In the genomic region with DNA sequence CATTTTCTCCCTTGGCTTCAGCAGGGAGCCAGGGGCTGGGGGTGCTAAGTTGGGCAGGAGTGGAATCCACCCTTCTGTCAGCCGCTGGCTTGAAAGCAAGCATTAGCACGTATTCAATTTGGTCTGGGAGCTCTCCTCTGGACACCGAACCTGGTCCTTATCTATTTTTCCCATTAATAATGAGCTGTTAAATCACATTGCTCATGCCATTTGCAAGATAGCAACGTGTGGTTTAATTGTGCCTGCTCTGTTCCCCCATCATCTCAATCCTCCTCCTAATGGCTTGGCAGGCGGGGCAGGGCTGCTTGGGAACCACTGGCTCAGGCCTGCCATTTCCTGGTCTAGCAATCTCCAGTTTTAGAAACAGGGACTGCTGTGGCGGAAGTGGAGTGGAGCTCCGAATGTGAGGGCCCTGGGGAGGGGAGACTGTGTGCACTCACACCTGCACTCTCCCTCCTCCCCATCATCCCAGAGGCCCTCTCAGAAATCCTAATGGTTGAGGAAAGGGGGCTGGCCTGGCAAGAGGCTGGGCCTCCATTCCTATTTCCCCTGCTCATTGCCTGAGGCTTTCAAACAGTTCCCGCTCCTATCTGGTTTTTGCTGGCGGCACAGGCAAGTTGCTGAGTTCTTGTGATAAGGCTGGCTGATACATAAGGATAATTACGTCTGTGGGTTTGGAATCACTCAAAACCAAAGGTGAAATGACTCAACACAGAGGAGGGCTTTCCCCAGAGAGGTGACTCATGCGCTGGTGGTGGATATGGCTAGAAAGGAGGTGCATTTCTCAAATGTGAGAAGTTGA, we compare ENCODE assay signal across 1 cellular context.
A peak's percentile ranks its signal among the peaks of the same experiment; 100 is the strongest.
TF ChIP-seq lines count a peak whose summit lies in the region.

No MANE protein-coding gene starts in this region.

TF ChIP-seq in K562, 482 proteins besides CTCF, POLR2A, EP300 and RAD21 (continued from another document and continues in another):
- TF ChIP-seq, protein P1, sequence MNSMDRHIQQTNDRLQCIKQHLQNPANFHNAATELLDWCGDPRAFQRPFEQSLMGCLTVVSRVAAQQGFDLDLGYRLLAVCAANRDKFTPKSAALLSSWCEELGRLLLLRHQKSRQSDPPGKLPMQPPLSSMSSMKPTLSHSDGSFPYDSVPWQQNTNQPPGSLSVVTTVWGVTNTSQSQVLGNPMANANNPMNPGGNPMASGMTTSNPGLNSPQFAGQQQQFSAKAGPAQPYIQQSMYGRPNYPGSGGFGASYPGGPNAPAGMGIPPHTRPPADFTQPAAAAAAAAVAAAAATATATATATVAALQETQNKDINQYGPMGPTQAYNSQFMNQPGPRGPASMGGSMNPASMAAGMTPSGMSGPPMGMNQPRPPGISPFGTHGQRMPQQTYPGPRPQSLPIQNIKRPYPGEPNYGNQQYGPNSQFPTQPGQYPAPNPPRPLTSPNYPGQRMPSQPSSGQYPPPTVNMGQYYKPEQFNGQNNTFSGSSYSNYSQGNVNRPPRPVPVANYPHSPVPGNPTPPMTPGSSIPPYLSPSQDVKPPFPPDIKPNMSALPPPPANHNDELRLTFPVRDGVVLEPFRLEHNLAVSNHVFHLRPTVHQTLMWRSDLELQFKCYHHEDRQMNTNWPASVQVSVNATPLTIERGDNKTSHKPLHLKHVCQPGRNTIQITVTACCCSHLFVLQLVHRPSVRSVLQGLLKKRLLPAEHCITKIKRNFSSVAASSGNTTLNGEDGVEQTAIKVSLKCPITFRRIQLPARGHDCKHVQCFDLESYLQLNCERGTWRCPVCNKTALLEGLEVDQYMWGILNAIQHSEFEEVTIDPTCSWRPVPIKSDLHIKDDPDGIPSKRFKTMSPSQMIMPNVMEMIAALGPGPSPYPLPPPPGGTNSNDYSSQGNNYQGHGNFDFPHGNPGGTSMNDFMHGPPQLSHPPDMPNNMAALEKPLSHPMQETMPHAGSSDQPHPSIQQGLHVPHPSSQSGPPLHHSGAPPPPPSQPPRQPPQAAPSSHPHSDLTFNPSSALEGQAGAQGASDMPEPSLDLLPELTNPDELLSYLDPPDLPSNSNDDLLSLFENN (IDR thresholded peaks at IDR 0.05; ENCODE audit: low read depth in 2 of 2, low read length in 2 of 2) = peak in 1 of 2 experiments; percentile 92; a peak in 2 of 4 replicates
- TF ChIP-seq FIP1L1 (IDR thresholded peaks at IDR 0.05; ENCODE audit: low read depth, low read length, poor library complexity, severe bottlenecking) (no peak), ZNF778 (CRISPR knock-in tag; IDR thresholded peaks at IDR 0.05) (no peak), MAFF (IDR thresholded peaks at IDR 0.05; ENCODE audit: low read length) (peak; percentile 46; the same call in 1 of the 2 replicates), ARID1B (IDR thresholded peaks at IDR 0.05) (peak; percentile 99), IFI16 (CRISPR knock-in tag; IDR thresholded peaks at IDR 0.05) (no peak), ETV6 (IDR thresholded peaks at IDR 0.05; ENCODE audit: borderline replicate concordance in 1 of 2, low read depth in 2 of 2, low read length in 1 of 2) (peak in 1 of 2 experiments; percentile 52; a peak in 1 of 4 replicates), ETV6 (CRISPR knock-in tag; IDR thresholded peaks at IDR 0.05; ENCODE audit: borderline replicate concordance) (no peak), IRF2 (CRISPR knock-in tag; IDR thresholded peaks at IDR 0.05) (no peak), NR4A1 (CRISPR knock-in tag; IDR thresholded peaks at IDR 0.05) (no peak), NR4A1 (tag; IDR thresholded peaks at IDR 0.05) (no peak), PHB2 (IDR thresholded peaks at IDR 0.05; ENCODE audit: low read depth) (peak; percentile 88), ZFX (CRISPR knock-in tag; IDR thresholded peaks at IDR 0.05) (peak; percentile 73), FOXA3 (CRISPR knock-in tag; conservative IDR thresholded peaks at IDR 0.05 in 1 of 2, IDR thresholded peaks at IDR 0.05 in 1 of 2) (no peak), TAL1 (IDR thresholded peaks at IDR 0.05) (peak; percentile 97), ZNF175 (CRISPR knock-in tag; IDR thresholded peaks at IDR 0.05; ENCODE audit: low read depth) (peak; percentile 48; the same call in 1 of the 2 replicates), HIVEP1 (CRISPR knock-in tag; IDR thresholded peaks at IDR 0.05) (0 out of 2 replicates have a peak, but pooled peaks have one; percentile 35), GABPB1 (CRISPR knock-in tag; IDR thresholded peaks at IDR 0.05) (peak; percentile 78), MTA3 (IDR thresholded peaks at IDR 0.05; ENCODE audit: borderline replicate concordance) (peak; percentile 73), ZNF668 (CRISPR knock-in tag; IDR thresholded peaks at IDR 0.05) (0 out of 2 replicates have a peak, but pooled peaks have one; percentile 9), JUN (IDR thresholded peaks at IDR 0.05; ENCODE audit: borderline replicate concordance, low read depth, low read length) (peak; percentile 99), JUN (CRISPR knock-in tag; IDR thresholded peaks at IDR 0.05; ENCODE audit: borderline replicate concordance) (peak; percentile 87; the same call in 1 of the 2 replicates), RCOR1 (IDR thresholded peaks at IDR 0.05; ENCODE audit: borderline replicate concordance in 1 of 2, low read depth in 2 of 2, low read length in 2 of 2) (peak; percentile 65 to 94; a peak in 3 of 4 replicates), ATF1 (CRISPR knock-in tag; IDR thresholded peaks at IDR 0.05) (no peak), ATF1 (tag; IDR thresholded peaks at IDR 0.05) (peak; percentile 51; the same call in 1 of the 2 replicates), CREM (IDR thresholded peaks at IDR 0.05; ENCODE audit: low read depth) (peak; percentile 86), RB1 (IDR thresholded peaks at IDR 0.05; ENCODE audit: low read depth) (0 out of 2 replicates have a peak, but pooled peaks have one; percentile 22), HDAC3 (IDR thresholded peaks at IDR 0.05; ENCODE audit: borderline replicate concordance, partially characterized antibody) (peak; percentile 91), ETV1 (tag; conservative IDR thresholded peaks at IDR 0.05; ENCODE audit: low read depth) (peak; percentile 41; the same call in 1 of the 2 replicates)
- TF ChIP-seq, protein P2, sequence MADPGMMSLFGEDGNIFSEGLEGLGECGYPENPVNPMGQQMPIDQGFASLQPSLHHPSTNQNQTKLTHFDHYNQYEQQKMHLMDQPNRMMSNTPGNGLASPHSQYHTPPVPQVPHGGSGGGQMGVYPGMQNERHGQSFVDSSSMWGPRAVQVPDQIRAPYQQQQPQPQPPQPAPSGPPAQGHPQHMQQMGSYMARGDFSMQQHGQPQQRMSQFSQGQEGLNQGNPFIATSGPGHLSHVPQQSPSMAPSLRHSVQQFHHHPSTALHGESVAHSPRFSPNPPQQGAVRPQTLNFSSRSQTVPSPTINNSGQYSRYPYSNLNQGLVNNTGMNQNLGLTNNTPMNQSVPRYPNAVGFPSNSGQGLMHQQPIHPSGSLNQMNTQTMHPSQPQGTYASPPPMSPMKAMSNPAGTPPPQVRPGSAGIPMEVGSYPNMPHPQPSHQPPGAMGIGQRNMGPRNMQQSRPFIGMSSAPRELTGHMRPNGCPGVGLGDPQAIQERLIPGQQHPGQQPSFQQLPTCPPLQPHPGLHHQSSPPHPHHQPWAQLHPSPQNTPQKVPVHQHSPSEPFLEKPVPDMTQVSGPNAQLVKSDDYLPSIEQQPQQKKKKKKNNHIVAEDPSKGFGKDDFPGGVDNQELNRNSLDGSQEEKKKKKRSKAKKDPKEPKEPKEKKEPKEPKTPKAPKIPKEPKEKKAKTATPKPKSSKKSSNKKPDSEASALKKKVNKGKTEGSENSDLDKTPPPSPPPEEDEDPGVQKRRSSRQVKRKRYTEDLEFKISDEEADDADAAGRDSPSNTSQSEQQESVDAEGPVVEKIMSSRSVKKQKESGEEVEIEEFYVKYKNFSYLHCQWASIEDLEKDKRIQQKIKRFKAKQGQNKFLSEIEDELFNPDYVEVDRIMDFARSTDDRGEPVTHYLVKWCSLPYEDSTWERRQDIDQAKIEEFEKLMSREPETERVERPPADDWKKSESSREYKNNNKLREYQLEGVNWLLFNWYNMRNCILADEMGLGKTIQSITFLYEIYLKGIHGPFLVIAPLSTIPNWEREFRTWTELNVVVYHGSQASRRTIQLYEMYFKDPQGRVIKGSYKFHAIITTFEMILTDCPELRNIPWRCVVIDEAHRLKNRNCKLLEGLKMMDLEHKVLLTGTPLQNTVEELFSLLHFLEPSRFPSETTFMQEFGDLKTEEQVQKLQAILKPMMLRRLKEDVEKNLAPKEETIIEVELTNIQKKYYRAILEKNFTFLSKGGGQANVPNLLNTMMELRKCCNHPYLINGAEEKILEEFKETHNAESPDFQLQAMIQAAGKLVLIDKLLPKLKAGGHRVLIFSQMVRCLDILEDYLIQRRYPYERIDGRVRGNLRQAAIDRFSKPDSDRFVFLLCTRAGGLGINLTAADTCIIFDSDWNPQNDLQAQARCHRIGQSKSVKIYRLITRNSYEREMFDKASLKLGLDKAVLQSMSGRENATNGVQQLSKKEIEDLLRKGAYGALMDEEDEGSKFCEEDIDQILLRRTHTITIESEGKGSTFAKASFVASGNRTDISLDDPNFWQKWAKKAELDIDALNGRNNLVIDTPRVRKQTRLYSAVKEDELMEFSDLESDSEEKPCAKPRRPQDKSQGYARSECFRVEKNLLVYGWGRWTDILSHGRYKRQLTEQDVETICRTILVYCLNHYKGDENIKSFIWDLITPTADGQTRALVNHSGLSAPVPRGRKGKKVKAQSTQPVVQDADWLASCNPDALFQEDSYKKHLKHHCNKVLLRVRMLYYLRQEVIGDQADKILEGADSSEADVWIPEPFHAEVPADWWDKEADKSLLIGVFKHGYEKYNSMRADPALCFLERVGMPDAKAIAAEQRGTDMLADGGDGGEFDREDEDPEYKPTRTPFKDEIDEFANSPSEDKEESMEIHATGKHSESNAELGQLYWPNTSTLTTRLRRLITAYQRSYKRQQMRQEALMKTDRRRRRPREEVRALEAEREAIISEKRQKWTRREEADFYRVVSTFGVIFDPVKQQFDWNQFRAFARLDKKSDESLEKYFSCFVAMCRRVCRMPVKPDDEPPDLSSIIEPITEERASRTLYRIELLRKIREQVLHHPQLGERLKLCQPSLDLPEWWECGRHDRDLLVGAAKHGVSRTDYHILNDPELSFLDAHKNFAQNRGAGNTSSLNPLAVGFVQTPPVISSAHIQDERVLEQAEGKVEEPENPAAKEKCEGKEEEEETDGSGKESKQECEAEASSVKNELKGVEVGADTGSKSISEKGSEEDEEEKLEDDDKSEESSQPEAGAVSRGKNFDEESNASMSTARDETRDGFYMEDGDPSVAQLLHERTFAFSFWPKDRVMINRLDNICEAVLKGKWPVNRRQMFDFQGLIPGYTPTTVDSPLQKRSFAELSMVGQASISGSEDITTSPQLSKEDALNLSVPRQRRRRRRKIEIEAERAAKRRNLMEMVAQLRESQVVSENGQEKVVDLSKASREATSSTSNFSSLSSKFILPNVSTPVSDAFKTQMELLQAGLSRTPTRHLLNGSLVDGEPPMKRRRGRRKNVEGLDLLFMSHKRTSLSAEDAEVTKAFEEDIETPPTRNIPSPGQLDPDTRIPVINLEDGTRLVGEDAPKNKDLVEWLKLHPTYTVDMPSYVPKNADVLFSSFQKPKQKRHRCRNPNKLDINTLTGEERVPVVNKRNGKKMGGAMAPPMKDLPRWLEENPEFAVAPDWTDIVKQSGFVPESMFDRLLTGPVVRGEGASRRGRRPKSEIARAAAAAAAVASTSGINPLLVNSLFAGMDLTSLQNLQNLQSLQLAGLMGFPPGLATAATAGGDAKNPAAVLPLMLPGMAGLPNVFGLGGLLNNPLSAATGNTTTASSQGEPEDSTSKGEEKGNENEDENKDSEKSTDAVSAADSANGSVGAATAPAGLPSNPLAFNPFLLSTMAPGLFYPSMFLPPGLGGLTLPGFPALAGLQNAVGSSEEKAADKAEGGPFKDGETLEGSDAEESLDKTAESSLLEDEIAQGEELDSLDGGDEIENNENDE (IDR thresholded peaks at IDR 0.05; ENCODE audit: low read depth, low read length) = no peak
- TF ChIP-seq, protein P3, sequence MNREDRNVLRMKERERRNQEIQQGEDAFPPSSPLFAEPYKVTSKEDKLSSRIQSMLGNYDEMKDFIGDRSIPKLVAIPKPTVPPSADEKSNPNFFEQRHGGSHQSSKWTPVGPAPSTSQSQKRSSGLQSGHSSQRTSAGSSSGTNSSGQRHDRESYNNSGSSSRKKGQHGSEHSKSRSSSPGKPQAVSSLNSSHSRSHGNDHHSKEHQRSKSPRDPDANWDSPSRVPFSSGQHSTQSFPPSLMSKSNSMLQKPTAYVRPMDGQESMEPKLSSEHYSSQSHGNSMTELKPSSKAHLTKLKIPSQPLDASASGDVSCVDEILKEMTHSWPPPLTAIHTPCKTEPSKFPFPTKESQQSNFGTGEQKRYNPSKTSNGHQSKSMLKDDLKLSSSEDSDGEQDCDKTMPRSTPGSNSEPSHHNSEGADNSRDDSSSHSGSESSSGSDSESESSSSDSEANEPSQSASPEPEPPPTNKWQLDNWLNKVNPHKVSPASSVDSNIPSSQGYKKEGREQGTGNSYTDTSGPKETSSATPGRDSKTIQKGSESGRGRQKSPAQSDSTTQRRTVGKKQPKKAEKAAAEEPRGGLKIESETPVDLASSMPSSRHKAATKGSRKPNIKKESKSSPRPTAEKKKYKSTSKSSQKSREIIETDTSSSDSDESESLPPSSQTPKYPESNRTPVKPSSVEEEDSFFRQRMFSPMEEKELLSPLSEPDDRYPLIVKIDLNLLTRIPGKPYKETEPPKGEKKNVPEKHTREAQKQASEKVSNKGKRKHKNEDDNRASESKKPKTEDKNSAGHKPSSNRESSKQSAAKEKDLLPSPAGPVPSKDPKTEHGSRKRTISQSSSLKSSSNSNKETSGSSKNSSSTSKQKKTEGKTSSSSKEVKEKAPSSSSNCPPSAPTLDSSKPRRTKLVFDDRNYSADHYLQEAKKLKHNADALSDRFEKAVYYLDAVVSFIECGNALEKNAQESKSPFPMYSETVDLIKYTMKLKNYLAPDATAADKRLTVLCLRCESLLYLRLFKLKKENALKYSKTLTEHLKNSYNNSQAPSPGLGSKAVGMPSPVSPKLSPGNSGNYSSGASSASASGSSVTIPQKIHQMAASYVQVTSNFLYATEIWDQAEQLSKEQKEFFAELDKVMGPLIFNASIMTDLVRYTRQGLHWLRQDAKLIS (CRISPR knock-in tag; IDR thresholded peaks at IDR 0.05) = no peak
- TF ChIP-seq, protein P4, sequence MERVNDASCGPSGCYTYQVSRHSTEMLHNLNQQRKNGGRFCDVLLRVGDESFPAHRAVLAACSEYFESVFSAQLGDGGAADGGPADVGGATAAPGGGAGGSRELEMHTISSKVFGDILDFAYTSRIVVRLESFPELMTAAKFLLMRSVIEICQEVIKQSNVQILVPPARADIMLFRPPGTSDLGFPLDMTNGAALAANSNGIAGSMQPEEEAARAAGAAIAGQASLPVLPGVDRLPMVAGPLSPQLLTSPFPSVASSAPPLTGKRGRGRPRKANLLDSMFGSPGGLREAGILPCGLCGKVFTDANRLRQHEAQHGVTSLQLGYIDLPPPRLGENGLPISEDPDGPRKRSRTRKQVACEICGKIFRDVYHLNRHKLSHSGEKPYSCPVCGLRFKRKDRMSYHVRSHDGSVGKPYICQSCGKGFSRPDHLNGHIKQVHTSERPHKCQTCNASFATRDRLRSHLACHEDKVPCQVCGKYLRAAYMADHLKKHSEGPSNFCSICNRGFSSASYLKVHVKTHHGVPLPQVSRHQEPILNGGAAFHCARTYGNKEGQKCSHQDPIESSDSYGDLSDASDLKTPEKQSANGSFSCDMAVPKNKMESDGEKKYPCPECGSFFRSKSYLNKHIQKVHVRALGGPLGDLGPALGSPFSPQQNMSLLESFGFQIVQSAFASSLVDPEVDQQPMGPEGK (CRISPR knock-in tag; IDR thresholded peaks at IDR 0.05; ENCODE audit: borderline replicate concordance) = no peak
- TF ChIP-seq, protein P5, sequence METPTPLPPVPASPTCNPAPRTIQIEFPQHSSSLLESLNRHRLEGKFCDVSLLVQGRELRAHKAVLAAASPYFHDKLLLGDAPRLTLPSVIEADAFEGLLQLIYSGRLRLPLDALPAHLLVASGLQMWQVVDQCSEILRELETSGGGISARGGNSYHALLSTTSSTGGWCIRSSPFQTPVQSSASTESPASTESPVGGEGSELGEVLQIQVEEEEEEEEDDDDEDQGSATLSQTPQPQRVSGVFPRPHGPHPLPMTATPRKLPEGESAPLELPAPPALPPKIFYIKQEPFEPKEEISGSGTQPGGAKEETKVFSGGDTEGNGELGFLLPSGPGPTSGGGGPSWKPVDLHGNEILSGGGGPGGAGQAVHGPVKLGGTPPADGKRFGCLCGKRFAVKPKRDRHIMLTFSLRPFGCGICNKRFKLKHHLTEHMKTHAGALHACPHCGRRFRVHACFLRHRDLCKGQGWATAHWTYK (CRISPR knock-in tag; IDR thresholded peaks at IDR 0.05) = 0 out of 2 replicates have a peak, but pooled peaks have one; percentile 38
